In the genomic region with DNA sequence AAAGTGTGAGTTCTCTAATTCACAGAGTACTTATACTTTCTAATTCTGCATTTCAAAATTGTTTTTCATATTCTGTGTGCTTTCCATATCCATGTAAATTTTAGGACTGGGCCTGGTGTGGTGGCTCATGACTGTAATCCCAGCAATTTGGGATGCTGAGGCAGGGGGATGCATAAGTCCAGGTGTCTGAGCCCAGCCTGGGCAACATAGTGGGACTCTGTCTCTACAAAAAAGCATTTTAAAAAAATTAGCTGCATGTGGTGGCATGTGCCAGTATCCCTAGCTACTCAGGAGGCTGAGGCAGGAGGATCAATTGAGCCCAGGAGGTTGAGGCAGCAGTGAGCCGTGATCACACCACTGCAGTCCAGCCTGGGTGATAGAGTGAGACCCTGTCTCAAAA, we compare ENCODE assay signal across 6 cellular contexts.
"Had no signal": no experiment of that assay in that cellular context is flagged by ENCODE, and none has a peak within 500 bp of the region (broad histone marks: within the 10 kb centered on the region; RNA-seq: fewer than 3 reads in every experiment).

No MANE protein-coding gene starts in this region.

- H3K4me3 ChIP-seq: GM12878 had no signal

- ATAC-seq: GM12878 had no signal

- DNase-seq: GDM1 had no signal

- FAIRE-seq: GM12878, GM12891, GM12892, GM18507, GM19239 had no signal
